In genomic region chr21:15062566-15062965, GRCh38 we compare ENCODE assay signal across 8 cellular contexts. TPM values are rescaled to one million over a fixed set of nuclear protein-coding genes. Genes with fewer than 3 reads are reported as not detected.
DNase-seq lines count a peak whose midpoint lies in the region; ATAC-seq and TF ChIP-seq lines count a peak whose summit lies in the region.

No MANE protein-coding gene starts in this region.

- peaks cover 5% of the 10 kb centered on the region for H3K36me3 Mint-ChIP-seq in T-helper 17 cell (ENCODE audit: low read depth)

- H3K9me3 ChIP-seq in T-helper 17 cell (ENCODE audit: control insufficient read depth, low read length, poor library complexity, severe bottlenecking) = no peaks in the 10 kb centered on the region

- peak; percentile 18 for TF ChIP-seq CTCF in fibroblast of pulmonary artery (IDR thresholded peaks at IDR 0.05; ENCODE audit: low read length, missing control alignments)

- H3K27ac Mint-ChIP-seq in T-helper 17 cell = peak overlapping the region; percentile 90

- H3K4me3 Mint-ChIP-seq in T-helper 17 cell = peak overlapping the region; percentile 91

- H3K4me3 ChIP-seq in fibroblast of pulmonary artery (replicated peaks; ENCODE audit: low read depth, low read length) = peak overlapping the region; percentile 76
- H3K4me3 ChIP-seq in skeletal muscle cell (ENCODE audit: low read depth, low read length) = peak overlapping the region; percentile 85

- H3K27me3 Mint-ChIP-seq in T-helper 17 cell = peaks cover 34% of the 10 kb centered on the region

- DNase-seq in NCI-H1105 treated with DMSO at 0.1 percent for 48 hours (lab: John Stamatoyannopoulos, UW) = peak; percentile 29
- no peak for DNase-seq in NCI-H1105 (lab: John Stamatoyannopoulos, UW)
- DNase-seq in T-helper 17 cell = no peak
- DNase-seq in fibroblast of pulmonary artery (ENCODE audit: low read depth) = peak; percentile 50
- no peak for DNase-seq in skeletal muscle cell (ENCODE audit: low read depth)

- no peak for ATAC-seq in T-helper 17 cell
- ATAC-seq in GM19397 (IDR thresholded peaks at IDR 0.05; ENCODE audit: unreplicated experiment) = no peak
- ATAC-seq in HG03439 (IDR thresholded peaks at IDR 0.05; ENCODE audit: unreplicated experiment) = no peak
- ATAC-seq in GM21515 (IDR thresholded peaks at IDR 0.05; ENCODE audit: unreplicated experiment) = no peak

- H3K4me1 Mint-ChIP-seq in T-helper 17 cell = peaks cover 46% of the 10 kb centered on the region

RNA-seq across cellular contexts. Expression of gene NRIP1, which starts 2.2 kb away (rescaled TPM):
- 10 to 100 TPM; 29.9 to 33.7 TPM for total RNA-seq in T-helper 17 cell

Comparison
In these comparisons a context has a peak if more than half of its experiments do, and no peak if none do; other contexts are left out.
1. DNase-seq: peak in NCI-H1105 treated with DMSO at 0.1 percent for 48 hours (single experiment) and fibroblast of pulmonary artery (single experiment); none in NCI-H1105 (single experiment), T-helper 17 cell (0 of 3) and skeletal muscle cell (single experiment).